ENCODE assay signal across 8 cellular contexts in genomic region chr10:68334672-68335467, GRCh38. TPM values are rescaled to one million over a fixed set of nuclear protein-coding genes. Genes with fewer than 3 reads are reported as not detected.
A peak's percentile ranks its signal among the peaks of the same experiment; 100 is the strongest.
DNase-seq lines count a peak whose midpoint lies in the region; ATAC-seq and TF ChIP-seq lines count a peak whose summit lies in the region.

No MANE protein-coding gene starts in this region.

- H3K9me3 ChIP-seq in mesenchymal stem cell (ENCODE audit: control insufficient read depth, low read length) = no peaks in the 10 kb centered on the region
- H3K9me3 ChIP-seq in upper lobe of right lung = no peaks in the 10 kb centered on the region

- H3K18ac ChIP-seq in mesenchymal stem cell (ENCODE audit: low read depth in 1 of 2, low read length in 2 of 2) = no peak overlapping the region

- H3K4me1 ChIP-seq in mesenchymal stem cell (ENCODE audit: control insufficient read depth, insufficient read depth, low read depth, low read length) = peaks cover 5% of the 10 kb centered on the region
- H3K4me1 ChIP-seq in upper lobe of right lung = peaks cover 52% of the 10 kb centered on the region

- H2BK120ac ChIP-seq in mesenchymal stem cell (ENCODE audit: low read depth, low read length) = no peak overlapping the region

- ATAC-seq in upper lobe of right lung = no peak

- no peak overlapping the region for H3K14ac ChIP-seq in mesenchymal stem cell (ENCODE audit: low read length in 2 of 2)

- no peak overlapping the region for H4K91ac ChIP-seq in mesenchymal stem cell (ENCODE audit: low read length)

- peaks cover 14% of the 10 kb centered on the region for H3K27me3 Mint-ChIP-seq in activated naive CD4-positive, alpha-beta T cell treated with anti-CD3 and anti-CD28 coated beads, Interleukin-2, amount 10 ng/mL, durations not matched to agents 7 days and 5 days

- no peak overlapping the region for H2AFZ ChIP-seq in mesenchymal stem cell (ENCODE audit: low read depth, low read length)

- no peaks in the 10 kb centered on the region for H3K9me3 Mint-ChIP-seq in activated naive CD4-positive, alpha-beta T cell treated with anti-CD3 and anti-CD28 coated beads, Interleukin-2, amount 10 ng/mL, durations not matched to agents 7 days and 5 days

- no peak overlapping the region for H2BK5ac ChIP-seq in mesenchymal stem cell (ENCODE audit: low read depth, low read length, poor library complexity, severe bottlenecking)

- no peak for DNase-seq in activated naive CD4-positive, alpha-beta T cell treated with anti-CD3 and anti-CD28 coated beads, Interleukin-2, amount 10 ng/mL, durations not matched to agents 7 days and 5 days
- no peak for DNase-seq in activated naive CD4-positive, alpha-beta T cell treated with anti-CD3 and anti-CD28 coated beads, Interleukin-2, amount 50 U/mL, for 16 hours
- no peak for DNase-seq in astrocyte of the cerebellum (ENCODE audit: low read depth)
- DNase-seq in mesenchymal stem cell = no peak
- DNase-seq in upper lobe of right lung = no peak
- DNase-seq in GM13976 (ENCODE audit: low spot score) = no peak
- no peak for DNase-seq in NCI-H446 treated with DMSO at 0.1 percent for 48 hours (lab: John Stamatoyannopoulos, UW)
- DNase-seq in AML-193 (lab: John Stamatoyannopoulos, UW) = no peak

- H2BK15ac ChIP-seq in mesenchymal stem cell (ENCODE audit: low read depth, poor library complexity, severe bottlenecking) = no peak overlapping the region

- H3K4me3 Mint-ChIP-seq in activated naive CD4-positive, alpha-beta T cell treated with anti-CD3 and anti-CD28 coated beads, Interleukin-2, amount 10 ng/mL, durations not matched to agents 7 days and 5 days = peak overlapping the region; percentile 100

- H3K27me3 ChIP-seq in mesenchymal stem cell (ENCODE audit: control insufficient read depth in 1 of 2, insufficient read depth in 1 of 2, low read length in 2 of 2) (no peaks in the 10 kb centered on the region), upper lobe of right lung (no peaks in the 10 kb centered on the region)

- H3K36me3 ChIP-seq in mesenchymal stem cell (ENCODE audit: control insufficient read depth in 1 of 2, insufficient read depth in 2 of 2, low read depth in 1 of 2, low read length in 2 of 2) (peaks cover 3 to 40% of the 10 kb centered on the region in 2 experiments), upper lobe of right lung (peaks cover 17% of the 10 kb centered on the region)

- peak overlapping the region; percentile 100 for H3K27ac Mint-ChIP-seq in activated naive CD4-positive, alpha-beta T cell treated with anti-CD3 and anti-CD28 coated beads, Interleukin-2, amount 10 ng/mL, durations not matched to agents 7 days and 5 days

- intact Hi-C loops in upper lobe of right lung (cut with DNase I) = no loop called here

- H3K4me1 Mint-ChIP-seq in activated naive CD4-positive, alpha-beta T cell treated with anti-CD3 and anti-CD28 coated beads, Interleukin-2, amount 10 ng/mL, durations not matched to agents 7 days and 5 days = peaks cover 59% of the 10 kb centered on the region

- no peak overlapping the region for H2AK5ac ChIP-seq in mesenchymal stem cell (ENCODE audit: low read length, severe bottlenecking)

- 37% methylated on average over 2 of the region's 8 CpGs for WGBS in mesenchymal stem cell

- CTCF ChIA-PET in activated naive CD4-positive, alpha-beta T cell treated with anti-CD3 and anti-CD28 coated beads, Interleukin-2, amount 10 ng/mL, durations not matched to agents 7 days and 5 days (lab: Charles Lee) = interaction anchor here (2.0 to 2.2 kb wide), 2 partner anchors 13 to 122 kb away, joined by 8 to 9 read pairs; no protein-coding TSS in a partner anchor

- H3K23ac ChIP-seq in mesenchymal stem cell (ENCODE audit: low read length in 2 of 2) = no peak overlapping the region

- H3K27ac ChIP-seq in mesenchymal stem cell (ENCODE audit: low read length, poor library complexity, severe bottlenecking) (no peak overlapping the region), upper lobe of right lung (no peak overlapping the region)

- H3K4ac ChIP-seq in mesenchymal stem cell (ENCODE audit: low read depth in 1 of 2, low read length in 2 of 2) = no peak overlapping the region

- TF ChIP-seq CTCF in astrocyte of the cerebellum (IDR thresholded peaks at IDR 0.05; ENCODE audit: low read depth, low read length, missing control alignments) = no peak
- TF ChIP-seq CTCF in upper lobe of right lung (IDR thresholded peaks at IDR 0.05) = no peak
- no peak for TF ChIP-seq CTCF in GM13976 (IDR thresholded peaks at IDR 0.05; ENCODE audit: borderline replicate concordance, control extremely low read depth, extremely low read depth, insufficient read depth, missing control alignments)

- H2BK12ac ChIP-seq in mesenchymal stem cell (ENCODE audit: low read length in 2 of 2) = no peak overlapping the region

- H3K36me3 Mint-ChIP-seq in activated naive CD4-positive, alpha-beta T cell treated with anti-CD3 and anti-CD28 coated beads, Interleukin-2, amount 10 ng/mL, durations not matched to agents 7 days and 5 days = peaks cover 63% of the 10 kb centered on the region

- in situ Hi-C loops in astrocyte of the cerebellum (cut with HindIII; ENCODE audit: low sequenced_read_pairs) = no loop called here
- in situ Hi-C loops in GM13976 (cut with MboI; ENCODE audit: low sequenced_read_pairs, unreplicated experiment) = no loop called here

- H3K4me2 ChIP-seq in mesenchymal stem cell (ENCODE audit: low read length, poor library complexity, severe bottlenecking) = peak overlapping the region; percentile 65

- peaks cover 7% of the 10 kb centered on the region for H3K79me1 ChIP-seq in mesenchymal stem cell (replicated peaks; ENCODE audit: low read length, poor library complexity, severe bottlenecking)

- H3K9ac ChIP-seq in mesenchymal stem cell (ENCODE audit: low read length) = peak overlapping the region; percentile 100

- H4K8ac ChIP-seq in mesenchymal stem cell (ENCODE audit: low read length) = no peak overlapping the region

- H3K4me3 ChIP-seq in astrocyte of the cerebellum (ENCODE audit: low read depth, low read length) (peak overlapping the region; percentile 98), mesenchymal stem cell (ENCODE audit: insufficient read depth in 1 of 2, low read depth in 1 of 2, low read length in 2 of 2) (peak overlapping the region in 1 of 2 experiments; percentile 96), upper lobe of right lung (peak overlapping the region; percentile 88)

RNA-seq across cellular contexts. Expression of gene PBLD, which starts 2.1 kb away (rescaled TPM):
- polyA plus RNA-seq in mesenchymal stem cell (2013, experiment 1 of 2) = 7.4 TPM
- 6.2 TPM for polyA plus RNA-seq in mesenchymal stem cell (2013, experiment 2 of 2)
- total RNA-seq in upper lobe of right lung = 2.3 TPM

RNA-seq across cellular contexts. Expression of gene HNRNPH3, which starts 3.0 kb away (rescaled TPM):
- 81.8 TPM for polyA plus RNA-seq in mesenchymal stem cell (2013, experiment 1 of 2)
- 81.2 TPM for polyA plus RNA-seq in mesenchymal stem cell (2013, experiment 2 of 2)
- total RNA-seq in upper lobe of right lung = 95.3 TPM
